In genomic region chr7:35729061-35729783, GRCh38 we compare ENCODE assay signal across 7 cellular contexts. TPM values are rescaled to one million over a fixed set of nuclear protein-coding genes. Genes with fewer than 3 reads are reported as not detected.
DNase-seq lines count a peak whose midpoint lies in the region; ATAC-seq and TF ChIP-seq lines count a peak whose summit lies in the region.

No MANE protein-coding gene starts in this region.

- H3K4me2 ChIP-seq in OCI-LY1 (ENCODE audit: low read length), result peak overlapping the region; percentile 52

- no peak for TF ChIP-seq CTCF in OCI-LY1 (IDR thresholded peaks at IDR 0.05; ENCODE audit: low read length)
- TF ChIP-seq CTCF in endodermal cell (conservative IDR thresholded peaks at IDR 0.05), result no peak

- H3K4me1 ChIP-seq in OCI-LY1 (ENCODE audit: insufficient read depth, low read length, severe bottlenecking) (peaks cover 70% of the 10 kb centered on the region), aorta (ENCODE audit: control insufficient read depth in 1 of 2, insufficient read depth in 2 of 2, low read length in 2 of 2) (no peaks in the 10 kb centered on the region), endodermal cell (ENCODE audit: control insufficient read depth, insufficient read depth, low read length) (no peaks in the 10 kb centered on the region)

- H3K4me3 ChIP-seq in OCI-LY1 (ENCODE audit: low read depth, low read length, poor library complexity, severe bottlenecking) (peak overlapping the region; percentile 9), aorta (ENCODE audit: low read length in 2 of 2) (no peak overlapping the region), endodermal cell (ENCODE audit: low read length) (no peak overlapping the region)

- H3K27ac Mint-ChIP-seq in endodermal cell, result no peak overlapping the region

- H3K79me2 ChIP-seq in OCI-LY1 (ENCODE audit: insufficient read depth, low read length), result no peaks in the 10 kb centered on the region

- H3K9ac ChIP-seq in OCI-LY1 (ENCODE audit: low read length) (peak overlapping the region; percentile 49), endodermal cell (ENCODE audit: extremely low read depth, low read length, poor library complexity, severe bottlenecking) (no peak overlapping the region)

- H3K27me3 Mint-ChIP-seq in endodermal cell (ENCODE audit: insufficient read depth), result no peaks in the 10 kb centered on the region

- 80 to 81% methylated on average over 3 of the region's 3 CpGs for WGBS in aorta, 2 donors
- 80% methylated on average over 3 of the region's 3 CpGs; no CpG with 5 or more reads in 1 of the 2 experiments for WGBS in endodermal cell (ENCODE audit: insufficient coverage in 1 of 2, insufficient read length in 1 of 2), 2 experiments

- no peaks in the 10 kb centered on the region for H3K36me3 Mint-ChIP-seq in endodermal cell (ENCODE audit: low read depth)

- peaks cover 8% of the 10 kb centered on the region; the same call in 1 of the 2 replicates for H3F3A ChIP-seq in OCI-LY1 (ENCODE audit: insufficient read depth, low read length)

- H3K27me3 ChIP-seq in OCI-LY1 (ENCODE audit: insufficient read depth, low read length) (no peaks in the 10 kb centered on the region), aorta (ENCODE audit: control insufficient read depth in 1 of 2, insufficient read depth in 2 of 2, low read length in 1 of 2) (no peaks in the 10 kb centered on the region), endodermal cell (ENCODE audit: control insufficient read depth, insufficient read depth, low read length, poor library complexity, severe bottlenecking) (no peaks in the 10 kb centered on the region)

- ATAC-seq in GM18907 (IDR thresholded peaks at IDR 0.05; ENCODE audit: unreplicated experiment) (peak; percentile 62), HG02642 (IDR thresholded peaks at IDR 0.05; ENCODE audit: poor library complexity, unreplicated experiment) (peak; percentile 53), aorta (ENCODE audit: low FRiP score) (peak; percentile 19)

- H3K9me2 ChIP-seq in OCI-LY1 (ENCODE audit: low read depth, low read length), result no peaks in the 10 kb centered on the region

- H4K20me1 ChIP-seq in OCI-LY1 (ENCODE audit: insufficient read depth, low read length), result no peaks in the 10 kb centered on the region

- H3K4me1 Mint-ChIP-seq in endodermal cell, result peaks cover 24% of the 10 kb centered on the region

- no peak overlapping the region for H2AFZ ChIP-seq in OCI-LY1 (ENCODE audit: low read length)

- no peak for TF ChIP-seq POLR2A in erythroblast (IDR thresholded peaks at IDR 0.05; ENCODE audit: low read length)

- no peaks in the 10 kb centered on the region for H3K9me3 Mint-ChIP-seq in endodermal cell

- intact Hi-C loops in aorta (cut with DNase I), result no loop called here

- H3K27ac ChIP-seq in OCI-LY1 (ENCODE audit: low read depth, low read length, poor library complexity, severe bottlenecking), result peak overlapping the region; percentile 95
- no peak overlapping the region for H3K27ac ChIP-seq in aorta (ENCODE audit: low read depth in 1 of 2, low read length in 2 of 2)
- H3K27ac ChIP-seq in endodermal cell (ENCODE audit: low read depth, low read length), result no peak overlapping the region

- H3K9me3 ChIP-seq in OCI-LY1 (ENCODE audit: low read length), result no peaks in the 10 kb centered on the region
- no peaks in the 10 kb centered on the region for H3K9me3 ChIP-seq in aorta (ENCODE audit: control insufficient read depth, low read length)
- no peaks in the 10 kb centered on the region for H3K9me3 ChIP-seq in endodermal cell (ENCODE audit: control insufficient read depth, low read length)

- H3K4me3 Mint-ChIP-seq in endodermal cell, result no peak overlapping the region

- H3K36me3 ChIP-seq in OCI-LY1 (ENCODE audit: insufficient read depth, low read length), result no peaks in the 10 kb centered on the region
- no peaks in the 10 kb centered on the region for H3K36me3 ChIP-seq in aorta (ENCODE audit: control insufficient read depth in 1 of 2, insufficient read depth in 2 of 2, low read length in 1 of 2)
- H3K36me3 ChIP-seq in endodermal cell (ENCODE audit: control insufficient read depth, insufficient read depth, low read length), result no peaks in the 10 kb centered on the region

- DNase-seq in erythroblast (lab: John Stamatoyannopoulos, UW) (peak; percentile 16 to 63), aorta (no peak), NCI-H1092 treated with DMSO at 0.1 percent for 48 hours (lab: John Stamatoyannopoulos, UW) (no peak), endodermal cell (no peak)

RNA-seq across cellular contexts. Expression of gene HERPUD2, which starts 34.3 kb away (rescaled TPM):
- total RNA-seq in aorta (10 to 100 TPM; 24.7 to 26.4 TPM), endodermal cell (10 to 100 TPM; 24.2 to 30.1 TPM)
- 10 to 100 TPM; 17.0 to 17.5 TPM for polyA plus RNA-seq in aorta
- polyA plus RNA-seq in endodermal cell (2013, experiment 1 of 2), result 33.8 TPM
- polyA plus RNA-seq in endodermal cell (2013, experiment 2 of 2), result 36.4 TPM

Comparison
In these comparisons a context has a peak if more than half of its experiments do, and no peak if none do; other contexts are left out.
1. DNase-seq: peak in erythroblast (2 of 2); none in aorta (0 of 2), NCI-H1092 treated with DMSO at 0.1 percent for 48 hours (single experiment) and endodermal cell (single experiment).
2. Peak in every context shown above with its lines, with median percentiles within 50 percentile points of each other: ATAC-seq.